26 cellular contexts compared by ENCODE assay signal in genomic region chr19:21593008-21593427, GRCh38.
"Had no signal": no experiment of that assay in that cellular context is flagged by ENCODE, and none has a peak within 500 bp of the region (broad histone marks: within the 10 kb centered on the region; RNA-seq: fewer than 3 reads in every experiment).

No MANE protein-coding gene starts in this region.

- H3K27me3 ChIP-seq: ascending aorta, body of pancreas, Peyer's patch, SJCRH30 had no signal

- H3K4me3 ChIP-seq: ascending aorta, body of pancreas, Peyer's patch, SJCRH30 had no signal

- H3K9ac ChIP-seq: SK-N-SH had no signal

- ATAC-seq: activated CD4-positive, CD25-positive, alpha-beta regulatory T cell treated with anti-CD3 and anti-CD28 coated beads, Interleukin-2, amount 50 U/mL, for 24 hours; activated CD8-positive, alpha-beta T cell treated with anti-CD3 and anti-CD28 coated beads for 36 hours; body of pancreas had no signal

- DNase-seq: activated CD4-positive, alpha-beta T cell treated with anti-CD3 and anti-CD28 coated beads for 4 hours; activated CD8-positive, alpha-beta memory T cell treated with anti-CD3 and anti-CD28 coated beads, Interleukin-2, amount 50 U/mL, for 48 hours; activated CD8-positive, alpha-beta T cell treated with anti-CD3 and anti-CD28 coated beads for 36 hours; activated effector memory CD4-positive, alpha-beta T cell treated with Interleukin-2 at 50 U/mL for 16 hours; activated naive CD4-positive, alpha-beta T cell; activated T-cell treated with anti-CD3 and anti-CD28 coated beads, Interleukin-2, amount 50 U/mL, for 1 hour; amniotic stem cell; body of pancreas; central memory CD4-positive, alpha-beta T cell; NCI-H1092 treated with DMSO at 0.1 percent for 48 hours; NCI-H1417 treated with DMSO at 0.1 percent for 48 hours; NCI-H1694; NCI-H2029; NCI-H510A treated with DMSO at 0.1 percent for 48 hours; NCI-H69; NK-92 treated with Interleukin-12 subunit alpha and Interleukin-12 subunit beta, amount 100 ng/mL, for 24 hours; Peyer's patch; Right ventricle myocardium superior; SJCRH30; SK-N-SH; T-helper 1 cell had no signal

- H3K4me1 ChIP-seq: ascending aorta, Peyer's patch, SJCRH30 had no signal

- H3K27ac ChIP-seq: ascending aorta, Peyer's patch, RWPE1, SJCRH30 had no signal

- H3K36me3 ChIP-seq: ascending aorta, Peyer's patch, SJCRH30 had no signal

- H3K4me3 Mint-ChIP-seq: activated CD8-positive, alpha-beta T cell treated with anti-CD3 and anti-CD28 coated beads for 36 hours; activated naive CD4-positive, alpha-beta T cell treated with anti-CD3 and anti-CD28 coated beads, Interleukin-2, amount 50 U/mL, for 24 hours; activated T-helper 1 cell treated with anti-CD3 and anti-CD28 coated beads, Interleukin-12 subunit alpha, Interleukin-12 subunit beta, Interleukin-2, Interleukin-4 antibody, amounts not matched to agents 30 ng/mL and 10 ng/mL and 1 ng/mL, durations not matched to agents 14 hours and 24 hours and 36 hours had no signal

- H3K27me3 Mint-ChIP-seq: activated CD8-positive, alpha-beta T cell treated with anti-CD3 and anti-CD28 coated beads for 36 hours; activated naive CD4-positive, alpha-beta T cell treated with anti-CD3 and anti-CD28 coated beads, Interleukin-2, amount 50 U/mL, for 24 hours had no signal

- H3K4me1 Mint-ChIP-seq: activated naive CD4-positive, alpha-beta T cell treated with anti-CD3 and anti-CD28 coated beads, Interleukin-2, amount 50 U/mL, for 24 hours had no signal

- H3K36me3 Mint-ChIP-seq: activated naive CD4-positive, alpha-beta T cell treated with anti-CD3 and anti-CD28 coated beads, Interleukin-2, amount 50 U/mL, for 24 hours had no signal

- H3K4me2 ChIP-seq: SK-N-SH had no signal

- H3K9me3 Mint-ChIP-seq: activated CD8-positive, alpha-beta T cell treated with anti-CD3 and anti-CD28 coated beads for 36 hours; activated naive CD4-positive, alpha-beta T cell treated with anti-CD3 and anti-CD28 coated beads, Interleukin-2, amount 50 U/mL, for 24 hours had no signal

- H3K27ac Mint-ChIP-seq: activated CD8-positive, alpha-beta T cell treated with anti-CD3 and anti-CD28 coated beads for 36 hours; activated naive CD4-positive, alpha-beta T cell treated with anti-CD3 and anti-CD28 coated beads, Interleukin-2, amount 50 U/mL, for 24 hours; activated T-helper 1 cell treated with anti-CD3 and anti-CD28 coated beads, Interleukin-12 subunit alpha, Interleukin-12 subunit beta, Interleukin-2, Interleukin-4 antibody, amounts not matched to agents 30 ng/mL and 10 ng/mL and 1 ng/mL, durations not matched to agents 14 hours and 24 hours and 36 hours had no signal

- H3K9me3 ChIP-seq: ascending aorta, body of pancreas, Peyer's patch, SJCRH30, SK-N-SH had no signal
